ENCODE assay signal across 30 cellular contexts in the genomic region with DNA sequence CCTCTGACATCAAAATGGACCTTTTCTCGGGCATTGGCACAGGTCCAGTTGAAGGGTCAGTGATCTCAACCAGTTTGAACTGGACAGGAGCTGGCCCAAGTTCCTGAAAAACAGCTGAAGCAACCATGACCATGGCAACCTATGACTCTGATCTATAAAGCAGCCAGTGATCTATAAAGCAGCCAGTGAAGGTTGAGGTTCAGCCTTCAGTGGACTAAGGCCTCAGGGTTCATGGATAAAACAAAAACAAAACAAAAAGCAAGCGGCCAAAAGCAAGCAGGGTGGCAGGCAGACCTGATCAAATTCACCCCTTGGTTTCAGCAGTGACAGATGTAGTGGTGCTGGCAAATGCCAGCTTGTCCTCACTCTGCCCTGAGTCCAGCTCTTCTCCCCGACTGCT. TPM values are rescaled to one million over a fixed set of nuclear protein-coding genes. Genes with fewer than 3 reads are reported as not detected.
"Had no signal": no experiment of that assay in that cellular context is flagged by ENCODE, and none has a peak within 500 bp of the region (broad histone marks: within the 10 kb centered on the region; RNA-seq: fewer than 3 reads in every experiment).

No MANE protein-coding gene starts in this region.

- H3K27me3 ChIP-seq: colonic mucosa, gastrocnemius medialis, pancreas, right atrium auricular region, sigmoid colon, spleen, testis, tibial nerve, upper lobe of left lung had no signal

- DNase-seq: colonic mucosa; effector CD8-positive, alpha-beta T cell; endodermal cell; foreskin fibroblast; gastrocnemius medialis; head of caudate nucleus; naive B cell; pancreas; sigmoid colon; spleen; stimulated activated CD4-positive, alpha-beta T cell treated with anti-CD3 and anti-CD28 coated beads, Interleukin-4, amount 100 ng/mL, for 4 hours; stimulated activated naive CD8-positive, alpha-beta T cell treated with anti-CD3 and anti-CD28 coated beads, Interleukin-15, Interleukin-2, amounts not matched to agents 100 U/mL and 50 U/mL, for 24 hours; substantia nigra; testis; upper lobe of left lung had no signal

- H3K4me3 ChIP-seq: colonic mucosa, gastrocnemius medialis, pancreas, right atrium auricular region, sigmoid colon, skin epidermis, spleen, testis, tibial nerve, upper lobe of left lung had no signal

- ATAC-seq: esophagus mucosa; gastrocnemius medialis; natural killer cell treated with Interleukin-12 subunit alpha and Interleukin-12 subunit beta and Interleukin-15 and Interleukin-18, amount 100 ng/mL, for 72 hours; pancreas; stimulated activated memory B cell treated with anti-CD40 and anti-IgM and Interleukin-4, amounts not matched to agents 10 μg/mL and 1 μg/mL and 100 μg/mL, for 72 hours; stimulated activated naive CD8-positive, alpha-beta T cell treated with anti-CD3 and anti-CD28 coated beads, Interleukin-15, Interleukin-2, amounts not matched to agents 100 U/mL and 50 U/mL, for 24 hours had no signal

- H3K4me1 ChIP-seq: colonic mucosa, gastrocnemius medialis, pancreas, right atrium auricular region, sigmoid colon, spleen, testis, tibial nerve, upper lobe of left lung had no signal

- FAIRE-seq: keratinocyte, pancreas, urothelium cell line had no signal

- H3K9me3 ChIP-seq: colonic mucosa, gastrocnemius medialis, neutrophil, pancreas, right atrium auricular region, sigmoid colon, spleen, testis, tibial nerve, upper lobe of left lung had no signal

- H3K27ac ChIP-seq: colonic mucosa, epithelial cell of prostate, gastrocnemius medialis, neutrophil, pancreas, right atrium auricular region, sigmoid colon, skin epidermis, spleen, testis, tibial nerve, upper lobe of left lung had no signal

- H3K36me3 ChIP-seq: colonic mucosa, gastrocnemius medialis, neutrophil, pancreas, right atrium auricular region, sigmoid colon, spleen, tibial nerve, upper lobe of left lung had no signal

RNA-seq across cellular contexts. Expression of a gene that starts 10.0 kb away (rescaled TPM):
- total RNA-seq: gastrocnemius medialis; glomerular endothelial cell; lung microvascular endothelial cell; mesenteric fat pad; natural killer cell treated with Interleukin-12 subunit alpha and Interleukin-12 subunit beta and Interleukin-15 and Interleukin-18, amount 100 ng/mL, for 72 hours; omental fat pad; right atrium auricular region; tibial nerve; upper lobe of left lung had no signal

RNA-seq across cellular contexts. Expression of a gene that starts 30.2 kb away (rescaled TPM):
- total RNA-seq: chondrocyte; glomerular endothelial cell; lung microvascular endothelial cell; mesenteric fat pad; natural killer cell treated with Interleukin-12 subunit alpha and Interleukin-12 subunit beta and Interleukin-15 and Interleukin-18, amount 100 ng/mL, for 72 hours; tibial nerve had no signal
- polyA plus RNA-seq: keratinocyte had no signal
